Comparison of ENCODE assay signal across 15 cellular contexts in the genomic region with DNA sequence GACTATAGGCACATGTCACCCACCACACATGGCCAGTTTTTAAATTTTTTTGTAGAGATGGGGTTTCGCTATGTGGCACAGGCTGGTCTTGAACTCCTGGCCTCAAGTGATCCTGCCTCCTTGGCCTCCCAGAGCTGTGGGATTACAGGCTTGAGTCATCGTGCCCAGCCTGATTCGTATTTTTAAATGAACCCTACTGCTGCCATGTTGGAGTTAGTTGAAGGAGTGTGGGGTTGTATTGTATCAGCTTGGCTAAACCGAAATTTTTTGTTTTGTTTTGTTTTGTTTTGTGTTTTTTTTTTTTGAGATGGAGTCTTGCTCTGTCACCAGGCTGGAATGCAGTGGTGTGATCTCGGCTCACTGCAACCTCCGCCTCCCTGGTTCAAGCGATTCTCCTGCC. TPM values are rescaled to one million over a fixed set of nuclear protein-coding genes. Genes with fewer than 3 reads are reported as not detected.
A peak's percentile ranks its signal among the peaks of the same experiment; 100 is the strongest.
DNase-seq lines count a peak whose midpoint lies in the region; ATAC-seq, FAIRE-seq and TF ChIP-seq lines count a peak whose summit lies in the region.
"Had no signal": no experiment of that assay in that cellular context is flagged by ENCODE, and none has a peak within 500 bp of the region (broad histone marks: within the 10 kb centered on the region; RNA-seq: fewer than 3 reads in every experiment).

No MANE protein-coding gene starts in this region.

- peaks cover 4% of the 10 kb centered on the region; the same call in 1 of the 2 replicates for H3K4me1 ChIP-seq in PC-3 (ENCODE audit: insufficient read depth, low read length)
- H3K4me1 ChIP-seq in neutrophil (ENCODE audit: control insufficient read depth in 1 of 2, insufficient read depth in 1 of 2, low read depth in 1 of 2, low read length in 1 of 2) = peaks cover 23 to 27% of the 10 kb centered on the region in 2 experiments

- H3K27ac ChIP-seq in PC-3 (ENCODE audit: low read length) = peak overlapping the region; percentile 29; the same call in 1 of the 2 replicates
- H3K27ac ChIP-seq in neutrophil = peak overlapping the region; percentile 68

- no peak overlapping the region for H3K4me2 ChIP-seq in PC-3 (ENCODE audit: low read length)
- H3K4me2 ChIP-seq: SK-N-SH had no signal

- no peaks in the 10 kb centered on the region for H4K20me1 ChIP-seq in PC-3 (ENCODE audit: low read length)

- TF ChIP-seq CTCF in PC-3 (conservative IDR thresholded peaks at IDR 0.05; ENCODE audit: low read depth, low read length) (no peak), bronchial epithelial cell (IDR thresholded peaks at IDR 0.05; ENCODE audit: insufficient read depth, low read length, severe bottlenecking) (no peak), neutrophil (IDR thresholded peaks at IDR 0.05) (no peak), GM10248 (IDR thresholded peaks at IDR 0.05; ENCODE audit: control extremely low read depth, extremely low read depth, low read depth, missing control alignments) (no peak)

- BruUV-seq in PC-3 (replicated peaks; lab: Mats Ljungman, UMichigan) = no TSS peak

- H3F3A ChIP-seq in PC-3 (ENCODE audit: low read length, unreplicated experiment) = no peaks in the 10 kb centered on the region

- H3K9me3 ChIP-seq in PC-3 (ENCODE audit: low read length) (no peaks in the 10 kb centered on the region), neutrophil (no peaks in the 10 kb centered on the region)
- H3K9me3 ChIP-seq: SK-N-SH had no signal

- H3K9me2 ChIP-seq in PC-3 (replicated peaks; ENCODE audit: low read length) = no peaks in the 10 kb centered on the region
- H3K9me2 ChIP-seq: SK-N-SH had no signal

- no peaks in the 10 kb centered on the region for H3K79me2 ChIP-seq in PC-3 (ENCODE audit: low read length)

- H3K36me3 ChIP-seq in PC-3 (ENCODE audit: low read depth, low read length) = no peaks in the 10 kb centered on the region
- H3K36me3 ChIP-seq in bronchial epithelial cell (ENCODE audit: control insufficient read depth, insufficient read depth, low read length) = no peaks in the 10 kb centered on the region
- H3K36me3 ChIP-seq in neutrophil = no peaks in the 10 kb centered on the region

- ATAC-seq in PC-3 = peak; percentile 13; the same call in 1 of the 2 replicates
- no peak for ATAC-seq in HG02870 (IDR thresholded peaks at IDR 0.05; ENCODE audit: unreplicated experiment)

- H3K27me3 ChIP-seq in PC-3 (ENCODE audit: low read length) = no peaks in the 10 kb centered on the region
- no peaks in the 10 kb centered on the region for H3K27me3 ChIP-seq in bronchial epithelial cell (ENCODE audit: control insufficient read depth, insufficient read depth, low read length)
- H3K27me3 ChIP-seq in neutrophil = no peaks in the 10 kb centered on the region

- POLR2A ChIA-PET in PC-3 (lab: Charles Lee; ENCODE audit: unreplicated experiment) = no interaction called here
- POLR2A ChIA-PET in GM10248 (lab: Yijun Ruan, JAX) = no interaction called here

- DNase-seq in H4 (ENCODE audit: low spot score) (peak; percentile 50), PC-3 (no peak), bronchial epithelial cell (ENCODE audit: low read depth) (peak; percentile 24), GM10248 (ENCODE audit: extremely low spot score) (no peak), NCI-H128 (lab: John Stamatoyannopoulos, UW; ENCODE audit: unreplicated experiment) (no peak)
- DNase-seq: CD8-positive, alpha-beta memory T cell; KBM-7; NCI-H1092 treated with DMSO at 0.1 percent for 48 hours; NCI-H1694 treated with DMSO at 0.1 percent for 48 hours; NCI-H446; NCI-H748 treated with DMSO at 0.1 percent for 48 hours; Right ventricle myocardium superior; SK-N-SH had no signal

- no peak overlapping the region for H3K9ac ChIP-seq in PC-3 (ENCODE audit: low read length)
- H3K9ac ChIP-seq: SK-N-SH had no signal

- CTCF ChIA-PET in PC-3 (lab: Charles Lee) (interaction anchor here (0.6 to 0.9 kb wide), 2 partner anchors 30 to 1897 kb away, joined by 3 to 5 read pairs; partner anchors contain the start of gene AQR), GM10248 (lab: Yijun Ruan, JAX) (interaction anchor here (1.2 kb wide), 1 partner anchor 31 kb away, joined by 3 read pairs; the partner anchor contains the start of gene AQR)

- FAIRE-seq in bronchial epithelial cell (lab: Jason Lieb, UNC) = no peak

- intact Hi-C loops in PC-3 (cut with micrococcal nuclease) = no loop called here

- H3K4me3 ChIP-seq in PC-3 (ENCODE audit: low read length) (no peak overlapping the region), bronchial epithelial cell (ENCODE audit: low read depth, low read length) (no peak overlapping the region), neutrophil (ENCODE audit: low read depth in 1 of 2, low read length in 1 of 2) (no peak overlapping the region)

- H2AFZ ChIP-seq in PC-3 (ENCODE audit: low read length) = no peak overlapping the region; the same call in 1 of the 2 replicates

RNA-seq across cellular contexts. Expression of gene ZNF770, which starts 11.8 kb away (rescaled TPM):
- 12.7 and 16.4 TPM in 2 replicates for total RNA-seq in H4 (2014; rRNA removed; shearing (Covaris generic))
- total RNA-seq in PC-3 (2014; rRNA removed) (26.9 and 27.5 TPM in 2 replicates), bronchial epithelial cell (59.0 and 76.2 TPM in 2 replicates)

RNA-seq across cellular contexts. Expression of gene AQR, which starts 30.4 kb away (rescaled TPM):
- total RNA-seq in H4 (2014; rRNA removed; shearing (Covaris generic)) = 13.9 and 25.4 TPM in 2 replicates
- 26.1 and 34.2 TPM in 2 replicates for total RNA-seq in PC-3 (2014; rRNA removed)
- 14.6 and 14.7 TPM in 2 replicates for total RNA-seq in bronchial epithelial cell

Comparison
In these comparisons a context has a peak if more than half of its experiments do, and no peak if none do; other contexts are left out.
1. DNase-seq: peak in H4 (single experiment) and bronchial epithelial cell (single experiment); none in PC-3 (single experiment), GM10248 (single experiment) and NCI-H128 (single experiment).